8 cellular contexts compared by ENCODE assay signal in the genomic region with DNA sequence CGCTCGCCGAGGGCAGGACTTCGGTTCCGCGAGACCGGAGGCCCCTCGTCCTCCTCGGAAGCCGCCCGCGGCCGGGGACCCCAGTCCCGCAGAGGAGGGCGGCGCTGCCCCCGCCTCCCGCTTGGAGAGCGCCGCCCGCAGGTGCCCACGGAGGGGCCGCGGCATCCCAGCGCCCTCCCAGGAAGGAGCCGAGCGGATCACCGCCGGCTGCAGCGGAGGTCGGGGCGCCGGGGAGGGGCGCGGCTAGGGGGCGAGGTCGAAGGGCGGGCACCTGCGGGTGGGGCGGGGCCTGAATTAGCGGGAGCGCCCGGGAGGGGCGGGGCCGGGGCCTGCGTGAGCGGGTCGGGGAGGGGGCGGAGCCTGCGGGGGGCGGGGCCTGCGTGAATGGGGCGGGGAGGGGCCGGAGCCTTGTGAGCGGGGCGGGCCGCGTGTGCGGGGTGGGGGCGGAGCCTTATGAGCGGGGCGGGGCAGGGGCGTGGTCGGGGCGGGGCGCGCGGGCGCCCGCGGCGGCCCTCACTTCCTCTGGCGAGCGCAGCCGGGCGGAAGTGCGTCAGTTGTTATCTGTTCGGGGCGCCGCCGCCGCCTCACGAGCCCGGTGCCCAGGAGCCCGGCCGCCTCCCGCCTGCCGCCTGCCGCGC. TPM values are rescaled to one million over a fixed set of nuclear protein-coding genes. Genes with fewer than 3 reads are reported as not detected.
A peak's percentile ranks its signal among the peaks of the same experiment; 100 is the strongest.
DNase-seq lines count a peak whose midpoint lies in the region; ATAC-seq and TF ChIP-seq lines count a peak whose summit lies in the region.

A gene (plus strand): TSS at position 550 of the 638 bp plus-strand sequence.

- H3K18ac ChIP-seq in trophoblast cell (ENCODE audit: low read length) = peak within 1 kb of the TSS; percentile 57

- H3K27ac ChIP-seq in trophoblast cell (ENCODE audit: low read depth, low read length) = no peak within 1 kb of the TSS
- peak within 1 kb of the TSS; percentile 59 to 71 for H3K27ac ChIP-seq in tibial artery

- peaks cover 18% of the 10 kb centered on the region for H3K79me1 ChIP-seq in trophoblast cell (ENCODE audit: low read length)

- H3K23ac ChIP-seq in trophoblast cell (ENCODE audit: low read length) = no peak within 1 kb of the TSS

- CTCF ChIA-PET in GM10248 (lab: Yijun Ruan, JAX) = no interaction called here
- CTCF ChIA-PET in T-cell (lab: Charles Lee) = no interaction called here

- peak within 1 kb of the TSS; percentile 73 for H3K9ac ChIP-seq in trophoblast cell (ENCODE audit: low read length)

- no peak for TF ChIP-seq CTCF in GM10248 (IDR thresholded peaks at IDR 0.05; ENCODE audit: control extremely low read depth, extremely low read depth, low read depth, missing control alignments)
- TF ChIP-seq CTCF in tibial artery (IDR thresholded peaks at IDR 0.05) = no peak

- H3K27ac Mint-ChIP-seq in T-cell = peak within 1 kb of the TSS; percentile 95 to 99
- peak within 1 kb of the TSS; percentile 85 for H3K27ac Mint-ChIP-seq in activated naive CD8-positive, alpha-beta T cell treated with anti-CD3 and anti-CD28 coated beads, Interleukin-2, amount 50 U/mL, for 24 hours

- peak within 1 kb of the TSS; percentile 77 for H3K4ac ChIP-seq in trophoblast cell (ENCODE audit: low read depth, low read length)

- H3K9me3 Mint-ChIP-seq in T-cell = no peaks in the 10 kb centered on the region
- no peaks in the 10 kb centered on the region for H3K9me3 Mint-ChIP-seq in activated naive CD8-positive, alpha-beta T cell treated with anti-CD3 and anti-CD28 coated beads, Interleukin-2, amount 50 U/mL, for 24 hours

- DNase-seq in GM10248 (ENCODE audit: extremely low spot score) (peak; percentile 100), NCI-H1417 (lab: John Stamatoyannopoulos, UW) (peak; percentile 88 to 98 (median 94)), T-cell (peak; percentile 83 to 96 (median 92)), cardiac septum (ENCODE audit: low spot score) (peak; percentile 97), trophoblast cell (peak; percentile 80 to 89), tibial artery (peak; percentile 90 to 93)
- DNase-seq in activated naive CD8-positive, alpha-beta T cell treated with anti-CD3 and anti-CD28 coated beads, Interleukin-2, amount 50 U/mL, for 24 hours = peak; percentile 93

- H4K91ac ChIP-seq in trophoblast cell (ENCODE audit: low read depth, low read length) = no peak within 1 kb of the TSS

- H2AFZ ChIP-seq in trophoblast cell (ENCODE audit: insufficient read depth, low read length, poor library complexity) = peak within 1 kb of the TSS; percentile 40

- no peak within 1 kb of the TSS for H2BK5ac ChIP-seq in trophoblast cell (ENCODE audit: low read depth, low read length, poor library complexity)

- peak within 1 kb of the TSS; percentile 85 for H3K14ac ChIP-seq in trophoblast cell (ENCODE audit: low read length)

- H2AK5ac ChIP-seq in trophoblast cell (ENCODE audit: low read length) = peak within 1 kb of the TSS; percentile 44

- H2BK120ac ChIP-seq in trophoblast cell (ENCODE audit: insufficient read depth, low read length, poor library complexity) = no peak within 1 kb of the TSS

- peaks cover 64 to 71% (median 70%) of the 10 kb centered on the region in 3 donors for H3K4me1 Mint-ChIP-seq in T-cell
- H3K4me1 Mint-ChIP-seq in activated naive CD8-positive, alpha-beta T cell treated with anti-CD3 and anti-CD28 coated beads, Interleukin-2, amount 50 U/mL, for 24 hours = peaks cover 58% of the 10 kb centered on the region

- H3K9me3 ChIP-seq in trophoblast cell (ENCODE audit: insufficient read depth, low read depth, low read length) (peaks cover 9% of the 10 kb centered on the region), tibial artery (no peaks in the 10 kb centered on the region)

- H3K4me3 Mint-ChIP-seq in T-cell = peak within 1 kb of the TSS; percentile 86 to 94 (median 91)
- H3K4me3 Mint-ChIP-seq in activated naive CD8-positive, alpha-beta T cell treated with anti-CD3 and anti-CD28 coated beads, Interleukin-2, amount 50 U/mL, for 24 hours = peak within 1 kb of the TSS; percentile 83

- H3K36me3 Mint-ChIP-seq in T-cell = peaks cover 3% of the 10 kb centered on the region
- H3K36me3 Mint-ChIP-seq in activated naive CD8-positive, alpha-beta T cell treated with anti-CD3 and anti-CD28 coated beads, Interleukin-2, amount 50 U/mL, for 24 hours (ENCODE audit: low read depth) = no peaks in the 10 kb centered on the region

- H3K4me3 ChIP-seq in trophoblast cell (ENCODE audit: low read depth, low read length) (peak within 1 kb of the TSS; percentile 75), tibial artery (peak within 1 kb of the TSS; percentile 79 to 81)

- H3K27me3 Mint-ChIP-seq in T-cell = no peaks in the 10 kb centered on the region
- H3K27me3 Mint-ChIP-seq in activated naive CD8-positive, alpha-beta T cell treated with anti-CD3 and anti-CD28 coated beads, Interleukin-2, amount 50 U/mL, for 24 hours = no peaks in the 10 kb centered on the region

- POLR2A ChIA-PET in GM10248 (lab: Yijun Ruan, JAX) = no interaction called here
- POLR2A ChIA-PET in T-cell (lab: Charles Lee) = no interaction called here

- intact Hi-C loops in cardiac septum (cut with DNase I) = loop anchor here (2.0 kb wide), 1 partner anchor 17 kb away; no protein-coding TSS in a partner anchor
- intact Hi-C loops in tibial artery (cut with DNase I; ENCODE audit: low total_unique reads) = loop anchor here (5.0 kb wide), 2 partner anchors 407 to 597 kb away; a partner anchor contains a TSS

- H2BK12ac ChIP-seq in trophoblast cell (ENCODE audit: low read length) = no peak within 1 kb of the TSS

- ATAC-seq in HG02678 (IDR thresholded peaks at IDR 0.05; ENCODE audit: unreplicated experiment) (peak; percentile 72), T-cell (replicated peaks in 1 of 4) (peak; percentile 76 to 82 (median 80))
- ATAC-seq in activated naive CD8-positive, alpha-beta T cell treated with anti-CD3 and anti-CD28 coated beads, Interleukin-2, amount 50 U/mL, for 24 hours = peak; percentile 67

- no peak within 1 kb of the TSS for H4K8ac ChIP-seq in trophoblast cell (ENCODE audit: low read depth, low read length)

- WGBS in trophoblast cell (ENCODE audit: extremely low coverage, insufficient coverage, insufficient read length) = no CpG with 5 or more reads among the region's 90 CpGs

- peak within 1 kb of the TSS; percentile 69 for H3K4me2 ChIP-seq in trophoblast cell (ENCODE audit: low read length)

- H3K36me3 ChIP-seq in trophoblast cell (ENCODE audit: control insufficient read depth in 1 of 2, insufficient read depth in 2 of 2, low read length in 2 of 2) = peaks cover 3% of the 10 kb centered on the region in 2 experiments
- H3K36me3 ChIP-seq in tibial artery = peaks cover 0 to 2% (median 0%) of the 10 kb centered on the region in 3 donors

- H3K4me1 ChIP-seq in trophoblast cell (ENCODE audit: control insufficient read depth in 1 of 2, insufficient read depth in 2 of 2, low read length in 2 of 2) (peaks cover 30 to 42% of the 10 kb centered on the region in 2 experiments), tibial artery (peaks cover 0 to 53% (median 45%) of the 10 kb centered on the region in 4 donors)

- peaks cover 12% of the 10 kb centered on the region for H3K79me2 ChIP-seq in trophoblast cell (ENCODE audit: control insufficient read depth, insufficient read depth, low read length, poor library complexity)

- H3K27me3 ChIP-seq in trophoblast cell (ENCODE audit: insufficient read depth, low read length) (peaks cover 13% of the 10 kb centered on the region), tibial artery (no peaks in the 10 kb centered on the region)

- H4K12ac ChIP-seq in trophoblast cell (ENCODE audit: low read depth, low read length) = no peak within 1 kb of the TSS

RNA-seq across cellular contexts. Expression of the gene that starts here (rescaled TPM):
- total RNA-seq in T-cell (100 to 1,000 TPM in 2 of 5 donors, 10 to 100 TPM in 3; 82.1 to 114 (median 99.3) TPM), cardiac septum (60.4 TPM)
- 64.1 and 68.4 TPM in 2 replicates for polyA plus RNA-seq in trophoblast cell (2013)
